31 cellular contexts compared by ENCODE assay signal in the genomic region with DNA sequence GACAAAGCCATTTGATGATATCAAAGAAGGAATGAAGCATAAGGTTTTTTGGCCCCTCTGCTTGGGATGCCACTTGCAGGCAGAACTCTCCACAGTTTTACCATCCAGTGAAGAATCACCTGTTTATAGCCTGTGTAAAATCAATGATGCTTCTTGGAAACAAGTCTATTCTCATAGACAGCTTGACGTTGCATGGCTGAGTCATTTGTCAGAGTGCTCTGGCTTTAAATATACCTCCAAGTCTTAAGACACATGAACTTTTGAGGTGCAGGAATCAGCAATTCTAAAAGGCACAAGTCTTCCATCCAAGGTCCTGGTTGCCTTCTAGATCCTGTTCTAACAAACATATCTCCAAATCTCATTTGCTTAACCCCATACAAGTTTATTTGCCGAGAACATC. TPM values are rescaled to one million over a fixed set of nuclear protein-coding genes. Genes with fewer than 3 reads are reported as not detected.
"Had no signal": no experiment of that assay in that cellular context is flagged by ENCODE, and none has a peak within 500 bp of the region (broad histone marks: within the 10 kb centered on the region; RNA-seq: fewer than 3 reads in every experiment).

No MANE protein-coding gene starts in this region.

- H3K27ac Mint-ChIP-seq: naive thymus-derived CD8-positive, alpha-beta T cell; natural killer cell treated with Interleukin-12 subunit alpha and Interleukin-12 subunit beta and Interleukin-15 and Interleukin-18, amount 100 ng/mL, for 72 hours; nephron progenitor cell; stimulated activated effector memory CD8-positive, alpha-beta T cell treated with anti-CD3 and anti-CD28 coated beads, Interleukin-12 subunit alpha, Interleukin-12 subunit beta, amount 100 ng/mL, for 72 hours; stimulated activated naive B cell treated with anti-CD40 and anti-IgM and Interleukin-4, amounts not matched to agents 10 μg/mL and 1 μg/mL and 100 μg/mL, for 72 hours; stimulated activated naive CD8-positive, alpha-beta T cell treated with anti-CD3 and anti-CD28 coated beads, Interleukin-15, Interleukin-2, amounts not matched to agents 100 ng/mL and 50 ng/mL, for 24 hours had no signal

- H3K36me3 Mint-ChIP-seq: naive B cell; naive thymus-derived CD8-positive, alpha-beta T cell; natural killer cell treated with Interleukin-12 subunit alpha and Interleukin-12 subunit beta and Interleukin-15 and Interleukin-18, amount 100 ng/mL, for 72 hours; stimulated activated effector memory CD8-positive, alpha-beta T cell treated with anti-CD3 and anti-CD28 coated beads, Interleukin-12 subunit alpha, Interleukin-12 subunit beta, amount 100 ng/mL, for 72 hours; stimulated activated naive B cell treated with anti-CD40 and anti-IgM and Interleukin-4, amounts not matched to agents 10 μg/mL and 1 μg/mL and 100 μg/mL, for 72 hours had no signal

- H3K27ac ChIP-seq: neutrophil, ovary, parathyroid adenoma, prostate gland, right lobe of liver, sigmoid colon, stomach, thoracic aorta, thyroid gland, tibial nerve, upper lobe of left lung, vagina had no signal

- H3K4me1 Mint-ChIP-seq: naive B cell; stimulated activated effector memory CD8-positive, alpha-beta T cell treated with anti-CD3 and anti-CD28 coated beads, Interleukin-12 subunit alpha, Interleukin-12 subunit beta, amount 100 ng/mL, for 72 hours; stimulated activated naive B cell treated with anti-CD40 and anti-IgM and Interleukin-4, amounts not matched to agents 10 μg/mL and 1 μg/mL and 100 μg/mL, for 72 hours had no signal

- H3K9me3 Mint-ChIP-seq: naive thymus-derived CD8-positive, alpha-beta T cell; nephron progenitor cell; neural crest cell; stimulated activated naive CD8-positive, alpha-beta T cell treated with anti-CD3 and anti-CD28 coated beads, Interleukin-15, Interleukin-2, amounts not matched to agents 100 ng/mL and 50 ng/mL, for 24 hours had no signal

- H3K27me3 Mint-ChIP-seq: naive B cell; stimulated activated naive B cell treated with anti-CD40 and anti-IgM and Interleukin-4, amounts not matched to agents 10 μg/mL and 1 μg/mL and 100 μg/mL, for 72 hours; stimulated activated naive CD8-positive, alpha-beta T cell treated with anti-CD3 and anti-CD28 coated beads, Interleukin-15, Interleukin-2, amounts not matched to agents 100 ng/mL and 50 ng/mL, for 24 hours had no signal

- H3K4me3 Mint-ChIP-seq: naive B cell; naive thymus-derived CD8-positive, alpha-beta T cell; natural killer cell treated with Interleukin-12 subunit alpha and Interleukin-12 subunit beta and Interleukin-15 and Interleukin-18, amount 100 ng/mL, for 72 hours; nephron progenitor cell; neural crest cell; stimulated activated effector memory CD8-positive, alpha-beta T cell treated with anti-CD3 and anti-CD28 coated beads, Interleukin-12 subunit alpha, Interleukin-12 subunit beta, amount 100 ng/mL, for 72 hours; stimulated activated naive B cell treated with anti-CD40 and anti-IgM and Interleukin-4, amounts not matched to agents 10 μg/mL and 1 μg/mL and 100 μg/mL, for 72 hours; stimulated activated naive CD8-positive, alpha-beta T cell treated with anti-CD3 and anti-CD28 coated beads, Interleukin-15, Interleukin-2, amounts not matched to agents 100 ng/mL and 50 ng/mL, for 24 hours had no signal

- H3K4me3 ChIP-seq: ovary, prostate gland, right lobe of liver, sigmoid colon, stomach, thoracic aorta, thyroid gland, tibial nerve, upper lobe of left lung, vagina had no signal

- DNase-seq: naive B cell; naive thymus-derived CD8-positive, alpha-beta T cell; nephron progenitor cell; ovary; right cardiac atrium; right lobe of liver; sigmoid colon; small intestine; stimulated activated CD4-positive, alpha-beta T cell treated with anti-CD3 and anti-CD28 coated beads, Interleukin-15, amount 100 ng/mL, for 24 hours; stimulated activated CD4-positive, alpha-beta T cell treated with anti-CD3 and anti-CD28 coated beads, Interleukin-2, amount 100 ng/mL, for 24 hours; stimulated activated CD4-positive, alpha-beta T cell treated with anti-CD3 and anti-CD28 coated beads, Interleukin-2, amount 100 ng/mL, for 48 hours; stimulated activated CD4-positive, alpha-beta T cell treated with anti-CD3 and anti-CD28 coated beads, Interleukin-4, amount 100 ng/mL, for 24 hours; stimulated activated naive B cell treated with anti-CD40 and anti-IgM and Interleukin-4, amounts not matched to agents 10 μg/mL and 1 μg/mL and 100 μg/mL, for 72 hours; stimulated activated naive CD4-positive, alpha-beta T cell treated with Interleukin-2 at 50 U/mL for 16 hours; stomach; thyroid gland; trophoblast cell; upper lobe of left lung had no signal

- ATAC-seq: naive thymus-derived CD8-positive, alpha-beta T cell; natural killer cell treated with Interleukin-12 subunit alpha and Interleukin-12 subunit beta and Interleukin-15 and Interleukin-18, amount 100 ng/mL, for 72 hours; right cardiac atrium; right lobe of liver; stimulated activated effector memory CD8-positive, alpha-beta T cell treated with anti-CD3 and anti-CD28 coated beads, Interleukin-12 subunit alpha, Interleukin-12 subunit beta, amount 100 ng/mL, for 72 hours; stimulated activated naive B cell treated with anti-CD40 and anti-IgM and Interleukin-4, amounts not matched to agents 10 μg/mL and 1 μg/mL and 100 μg/mL, for 72 hours had no signal

- H3K27me3 ChIP-seq: neutrophil, ovary, right lobe of liver, sigmoid colon, stomach, thyroid gland, tibial nerve, upper lobe of left lung, vagina had no signal

RNA-seq across cellular contexts. Expression of a gene that starts 53.6 kb away (rescaled TPM):
- total RNA-seq: naive thymus-derived CD8-positive, alpha-beta T cell; natural killer cell treated with Interleukin-12 subunit alpha and Interleukin-12 subunit beta and Interleukin-15 and Interleukin-18, amount 100 ng/mL, for 72 hours; pulmonary artery endothelial cell; right lobe of liver; subcutaneous adipose tissue; thoracic aorta; tibial nerve; ureter; vagina had no signal
